ENCODE assay signal across 10 cellular contexts in the genomic region with DNA sequence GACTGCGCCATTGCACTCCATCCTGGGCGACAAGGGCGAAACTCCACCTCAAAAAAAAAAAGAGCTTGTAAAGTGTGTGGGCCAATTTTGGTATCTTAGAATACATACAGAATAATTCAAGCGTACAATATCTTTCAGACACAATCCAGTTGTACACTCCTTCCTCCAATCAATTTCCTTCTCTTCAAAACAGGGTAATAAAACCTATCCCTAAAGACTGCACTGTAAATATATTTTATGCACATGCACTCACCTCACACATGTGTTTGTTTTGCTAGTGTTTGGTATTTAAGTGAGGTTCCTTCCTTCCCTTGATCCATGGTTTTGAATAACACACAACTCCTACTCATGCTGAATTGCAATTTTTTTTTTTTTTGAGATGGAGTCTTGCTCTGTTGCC.
"Had no signal": no experiment of that assay in that cellular context is flagged by ENCODE, and none has a peak within 500 bp of the region (broad histone marks: within the 10 kb centered on the region; RNA-seq: fewer than 3 reads in every experiment).

No MANE protein-coding gene starts in this region.

- H3K4me3 ChIP-seq: GM23248, HAP-1 had no signal

- DNase-seq: GM23248, GOT3, H7, HFFc6, KBM-7 had no signal

- H3K9ac ChIP-seq: GM23248 had no signal

- ATAC-seq: HCT116, HepG2 had no signal

- H3K27ac ChIP-seq: GM23248, HL-60 had no signal

- H2AFZ ChIP-seq: GM23248 had no signal

- H3K9me3 ChIP-seq: HAP-1 had no signal

- H3K27me3 Mint-ChIP-seq: IgD-negative memory B cell had no signal

- H3K27ac Mint-ChIP-seq: HFFc6, IgD-negative memory B cell had no signal

- H3K4me1 ChIP-seq: HAP-1 had no signal

- H3K9me3 Mint-ChIP-seq: HFFc6, IgD-negative memory B cell had no signal

- H3K4me3 Mint-ChIP-seq: HFFc6, IgD-negative memory B cell had no signal
